ENCODE assay signal across 14 cellular contexts in the genomic region with DNA sequence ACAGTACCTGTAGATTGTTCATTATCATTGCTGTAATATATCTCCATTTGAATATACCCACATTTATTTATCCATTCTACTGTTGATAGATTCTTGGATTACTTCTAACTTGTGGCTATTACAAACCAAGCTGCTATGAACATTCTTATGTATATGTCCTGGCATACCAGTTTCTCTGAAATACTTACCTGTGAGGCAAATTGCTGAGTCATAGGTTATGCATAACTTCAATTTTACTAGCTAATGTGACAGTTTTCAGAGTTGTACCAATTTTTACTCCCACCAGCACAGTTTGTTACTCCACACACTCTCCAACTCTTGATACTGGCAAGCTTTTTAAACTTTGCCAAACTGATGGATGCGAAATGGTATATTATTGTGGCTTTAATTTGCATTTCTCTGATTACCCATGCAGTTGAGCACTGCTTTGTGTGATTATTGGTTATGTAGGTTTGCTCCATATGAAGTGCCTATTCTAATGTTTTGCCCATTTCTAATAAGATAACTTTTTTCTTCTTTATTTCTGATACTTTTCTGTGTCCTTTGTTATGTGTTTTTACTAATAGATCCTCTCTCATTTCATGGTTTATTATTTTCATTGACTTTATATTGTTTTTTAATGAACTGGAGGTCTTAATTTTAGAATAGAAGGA.
DNase-seq lines count a peak whose midpoint lies in the region; ATAC-seq, FAIRE-seq and TF ChIP-seq lines count a peak whose summit lies in the region.
"Had no signal": no experiment of that assay in that cellular context is flagged by ENCODE, and none has a peak within 500 bp of the region (broad histone marks: within the 10 kb centered on the region; RNA-seq: fewer than 3 reads in every experiment).

No MANE protein-coding gene starts in this region.

- TF ChIP-seq POLR2A in HepG2 (IDR thresholded peaks at IDR 0.05; ENCODE audit: insufficient read depth in 1 of 2, low read depth in 2 of 2, low read length in 2 of 2) (no peak), right lobe of liver (IDR thresholded peaks at IDR 0.05) (no peak)

- no peak overlapping the region for H2AFZ ChIP-seq in HepG2 (ENCODE audit: low read length)
- no peak overlapping the region for H2AFZ ChIP-seq in astrocyte (ENCODE audit: low read depth, low read length)

- H3K4me2 ChIP-seq in HepG2 (ENCODE audit: low read depth, low read length) (no peak overlapping the region), astrocyte (ENCODE audit: low read length) (no peak overlapping the region)
- H3K4me2 ChIP-seq: BLaER1 treated with 17β-estradiol and CSF1 and Interleukin-3, amounts not matched to agents 10 nM and 100 nM had no signal

- CTCF ChIA-PET in HepG2 (lab: Yijun Ruan, JAX; ENCODE audit: low intra/inter-chr PET ratio, low total read pairs), result no interaction called here

- H3K27ac Mint-ChIP-seq in astrocyte (ENCODE audit: unreplicated experiment) (no peak overlapping the region), endothelial cell (ENCODE audit: unreplicated experiment) (no peak overlapping the region)
- H3K27ac Mint-ChIP-seq: CD4-positive, CD25-positive, alpha-beta regulatory T cell had no signal

- no peaks in the 10 kb centered on the region for H3K79me2 ChIP-seq in HepG2 (ENCODE audit: insufficient read depth, low read length)
- H3K79me2 ChIP-seq in astrocyte (ENCODE audit: insufficient read depth, low read length), result no peaks in the 10 kb centered on the region

- TF ChIP-seq RAD21 in HepG2 (CRISPR knock-in tag; IDR thresholded peaks at IDR 0.05), result no peak

- WGBS in HepG2 (ENCODE audit: low lambda C conversion rate), result 100% methylated on average over 1 of the region's 1 CpG
- 71% methylated on average over 1 of the region's 1 CpG for WGBS in right lobe of liver (ENCODE audit: insufficient coverage, low coverage, low lambda C conversion rate, missing lambda C conversion rate)

- TF ChIP-seq CTCF in HepG2 (CRISPR knock-in tag; IDR thresholded peaks at IDR 0.05), result no peak
- TF ChIP-seq CTCF in right lobe of liver (IDR thresholded peaks at IDR 0.05), result no peak
- TF ChIP-seq CTCF in astrocyte (IDR thresholded peaks at IDR 0.05; ENCODE audit: insufficient read depth, low read depth, low read length), result no peak
- TF ChIP-seq CTCF in endothelial cell (IDR thresholded peaks at IDR 0.05; ENCODE audit: unreplicated experiment), result no peak

- H3K27me3 ChIP-seq in HepG2 (ENCODE audit: control insufficient read depth in 1 of 2, insufficient read depth in 2 of 2, low read length in 2 of 2), result no peaks in the 10 kb centered on the region
- H3K27me3 ChIP-seq in right lobe of liver, result no peaks in the 10 kb centered on the region
- no peaks in the 10 kb centered on the region for H3K27me3 ChIP-seq in astrocyte (ENCODE audit: insufficient read depth, low read length)
- H3K27me3 ChIP-seq: BLaER1 treated with 17β-estradiol and CSF1 and Interleukin-3, amounts not matched to agents 10 nM and 100 nM had no signal

- in situ Hi-C loops in HepG2 (cut with HindIII; ENCODE audit: extremely low pct_ligation_motif_present, low pct_unique_long_range_greater_than_20kb), result no loop called here

- H4K20me1 ChIP-seq in HepG2 (ENCODE audit: insufficient read depth, low read length) (no peaks in the 10 kb centered on the region), astrocyte (ENCODE audit: insufficient read depth, low read length) (no peaks in the 10 kb centered on the region)
- H4K20me1 ChIP-seq: BLaER1 treated with 17β-estradiol and CSF1 and Interleukin-3, amounts not matched to agents 10 nM and 100 nM had no signal

- no TSS peak for BruUV-seq in HepG2 (replicated peaks; lab: Mats Ljungman, UMichigan)

- H3K36me3 ChIP-seq in HepG2 (replicated peaks in 1 of 2; ENCODE audit: control insufficient read depth in 1 of 2, insufficient read depth in 2 of 2, low read length in 2 of 2) (peaks cover 3 to 29% of the 10 kb centered on the region in 2 experiments; a peak in 4 of 5 replicates), right lobe of liver (peaks cover 0 to 7% (median 0%) of the 10 kb centered on the region in 4 donors), astrocyte (ENCODE audit: insufficient read depth, low read length) (no peaks in the 10 kb centered on the region)

- H3K4me3 Mint-ChIP-seq in astrocyte (ENCODE audit: unreplicated experiment), result no peak overlapping the region
- H3K4me3 Mint-ChIP-seq in endothelial cell (ENCODE audit: unreplicated experiment), result peak overlapping the region; percentile 38
- H3K4me3 Mint-ChIP-seq: CD4-positive, CD25-positive, alpha-beta regulatory T cell had no signal

- FAIRE-seq in HepG2 (lab: Jason Lieb, UNC) (no peak), astrocyte (lab: Jason Lieb, UNC) (peak; percentile 41)
- FAIRE-seq: GM12891 had no signal

- H3K36me3 Mint-ChIP-seq in astrocyte (ENCODE audit: low read depth, unreplicated experiment), result peaks cover 7% of the 10 kb centered on the region
- peaks cover 35% of the 10 kb centered on the region for H3K36me3 Mint-ChIP-seq in endothelial cell (ENCODE audit: low read depth, unreplicated experiment)

- H3K4me1 Mint-ChIP-seq in astrocyte (ENCODE audit: low read depth, unreplicated experiment), result no peaks in the 10 kb centered on the region
- no peaks in the 10 kb centered on the region for H3K4me1 Mint-ChIP-seq in endothelial cell (ENCODE audit: unreplicated experiment)
- H3K4me1 Mint-ChIP-seq: CD4-positive, CD25-positive, alpha-beta regulatory T cell had no signal

- TF ChIP-seq EP300 in HepG2 (IDR thresholded peaks at IDR 0.05; ENCODE audit: low read depth in 2 of 2, low read length in 2 of 2) (no peak), HepG2 (CRISPR knock-in tag; IDR thresholded peaks at IDR 0.05; ENCODE audit: borderline replicate concordance) (no peak)

- ATAC-seq in HepG2, result no peak
- ATAC-seq in right lobe of liver, result no peak
- ATAC-seq in HG02610 (IDR thresholded peaks at IDR 0.05; ENCODE audit: unreplicated experiment), result no peak

- H3K9me3 Mint-ChIP-seq in astrocyte (ENCODE audit: unreplicated experiment) (peaks cover 2% of the 10 kb centered on the region), endothelial cell (ENCODE audit: unreplicated experiment) (no peaks in the 10 kb centered on the region)

- intact Hi-C loops in HepG2 (cut with micrococcal nuclease; ENCODE audit: unreplicated experiment) (no loop called here), right lobe of liver (cut with DNase I) (no loop called here)

- H3K27ac ChIP-seq in HepG2 (ENCODE audit: extremely low read length, insufficient read depth, low read length) (no peak overlapping the region), right lobe of liver (no peak overlapping the region), astrocyte (ENCODE audit: low read depth, low read length) (no peak overlapping the region)
- H3K27ac ChIP-seq: BLaER1 treated with 17β-estradiol and CSF1 and Interleukin-3, amounts not matched to agents 10 nM and 100 nM had no signal

- POLR2A ChIA-PET in HepG2 (lab: Yijun Ruan, JAX), result no interaction called here

- no peak overlapping the region for H3K4me3 ChIP-seq in HepG2 (replicated peaks in 1 of 3; ENCODE audit: insufficient read depth in 1 of 3, low read depth in 2 of 3, low read length in 3 of 3)
- no peak overlapping the region for H3K4me3 ChIP-seq in right lobe of liver
- H3K4me3 ChIP-seq in astrocyte (ENCODE audit: insufficient read depth, low read depth, low read length), result no peak overlapping the region
- H3K4me3 ChIP-seq: BLaER1 treated with 17β-estradiol and CSF1 and Interleukin-3, amounts not matched to agents 10 nM and 100 nM had no signal

- H3K27me3 Mint-ChIP-seq in astrocyte (ENCODE audit: low read depth, unreplicated experiment), result no peaks in the 10 kb centered on the region
- peaks cover 2% of the 10 kb centered on the region for H3K27me3 Mint-ChIP-seq in endothelial cell (ENCODE audit: unreplicated experiment)
- H3K27me3 Mint-ChIP-seq: CD4-positive, CD25-positive, alpha-beta regulatory T cell had no signal

- no peak for DNase-seq in HepG2 (ENCODE audit: low spot score)
- no peak for DNase-seq in right lobe of liver
- DNase-seq in astrocyte (ENCODE audit: low read depth), result no peak
- DNase-seq in endothelial cell (ENCODE audit: low spot score), result no peak
- no peak for DNase-seq in NCI-H1436 (lab: John Stamatoyannopoulos, UW)
- DNase-seq in NCI-H82 treated with DMSO at 0.1 percent for 48 hours (lab: John Stamatoyannopoulos, UW; ENCODE audit: unreplicated experiment), result no peak
- DNase-seq: 8988T; ACHN; CD4-positive, CD25-positive, alpha-beta regulatory T cell; DMS 273 treated with DMSO at 0.1 percent for 48 hours; HCEC 1CT had no signal

- H3K9me3 ChIP-seq in HepG2 (ENCODE audit: low read length) (peaks cover 7% of the 10 kb centered on the region), right lobe of liver (peaks cover 0 to 6% (median 2%) of the 10 kb centered on the region in 4 donors), astrocyte (ENCODE audit: insufficient read depth, low read depth, low read length) (no peaks in the 10 kb centered on the region)

- H3K4me1 ChIP-seq in HepG2 (ENCODE audit: insufficient read depth, low read length) (no peaks in the 10 kb centered on the region; the same call in 1 of the 2 replicates), right lobe of liver (no peaks in the 10 kb centered on the region), astrocyte (ENCODE audit: insufficient read depth, low read length) (no peaks in the 10 kb centered on the region)
- H3K4me1 ChIP-seq: BLaER1 treated with 17β-estradiol and CSF1 and Interleukin-3, amounts not matched to agents 10 nM and 100 nM had no signal

- no peak overlapping the region for H3K9ac ChIP-seq in HepG2 (ENCODE audit: insufficient read depth, low read depth, low read length)
- H3K9ac ChIP-seq in astrocyte (ENCODE audit: low read length), result no peak overlapping the region
- H3K9ac ChIP-seq: BLaER1 treated with 17β-estradiol and CSF1 and Interleukin-3, amounts not matched to agents 10 nM and 100 nM had no signal
